ENCODE assay signal across 8 cellular contexts in the genomic region with DNA sequence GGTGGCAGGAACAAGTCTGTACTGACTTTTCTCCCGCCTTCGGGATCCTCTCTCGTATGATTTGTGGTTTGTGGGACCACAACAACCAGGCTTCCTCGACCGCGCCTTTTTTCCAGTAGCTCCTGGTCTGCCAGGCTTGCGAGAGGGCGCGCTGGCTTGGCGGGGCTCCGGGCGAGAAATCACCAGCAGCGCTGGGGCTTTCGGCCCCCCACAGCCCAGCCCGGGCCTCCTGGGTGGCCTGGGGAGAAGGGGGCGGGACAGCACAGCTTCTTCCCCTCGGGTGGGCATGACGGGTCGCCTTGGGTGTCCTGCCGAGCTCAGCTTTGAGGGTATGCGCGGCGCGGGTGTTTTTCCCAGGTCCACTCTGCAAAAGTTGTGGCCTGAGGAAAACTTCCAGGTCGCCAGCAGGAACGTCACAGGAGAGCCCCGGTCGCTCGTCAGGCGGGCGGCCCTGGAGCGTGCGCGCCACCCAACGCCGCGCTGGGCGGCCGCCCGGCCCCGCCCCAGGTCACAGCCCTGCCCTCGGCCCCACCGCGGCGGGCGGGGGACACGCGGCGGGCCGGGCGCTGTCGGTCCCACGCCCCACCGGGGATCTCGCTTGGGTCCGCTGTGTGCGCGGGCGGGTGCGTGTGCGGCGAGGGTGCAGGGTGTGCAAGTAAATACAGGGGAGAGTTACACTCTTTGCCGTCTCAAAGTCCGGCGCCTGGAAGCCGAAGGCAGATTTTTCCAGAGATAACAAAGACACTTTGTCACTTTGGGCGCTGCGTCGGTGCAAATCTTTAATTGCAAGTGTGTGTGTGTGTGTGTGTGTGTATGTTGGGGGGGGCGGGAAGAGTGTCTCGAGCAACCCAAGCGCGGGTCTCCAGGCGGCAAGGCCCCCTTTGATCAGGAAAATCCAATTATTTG. TPM values are rescaled to one million over a fixed set of nuclear protein-coding genes. Genes with fewer than 3 reads are reported as not detected.
DNase-seq lines count a peak whose midpoint lies in the region; ATAC-seq and TF ChIP-seq lines count a peak whose summit lies in the region.

No MANE protein-coding gene starts in this region.

- H3K9me3 Mint-ChIP-seq in activated T-helper 17 cell treated with anti-CD3 and anti-CD28 coated beads, Interleukin-2, amount 50 U/mL, for 72 hours = no peaks in the 10 kb centered on the region

- peak overlapping the region; percentile 80 for H3K4me3 Mint-ChIP-seq in activated T-helper 17 cell treated with anti-CD3 and anti-CD28 coated beads, Interleukin-2, amount 50 U/mL, for 72 hours

- H3K4me1 Mint-ChIP-seq in activated T-helper 17 cell treated with anti-CD3 and anti-CD28 coated beads, Interleukin-2, amount 50 U/mL, for 72 hours = peaks cover 18% of the 10 kb centered on the region

- peaks cover 53% of the 10 kb centered on the region for H3K4me1 ChIP-seq in left ventricle myocardium inferior
- peaks cover 0 to 55% (median 48%) of the 10 kb centered on the region in 4 donors for H3K4me1 ChIP-seq in sigmoid colon

- H3K4me3 ChIP-seq in left ventricle myocardium inferior (peak overlapping the region; percentile 70), sigmoid colon (peak overlapping the region; percentile 27 to 58 (median 50))

- peaks cover 20% of the 10 kb centered on the region for H3K36me3 Mint-ChIP-seq in activated T-helper 17 cell treated with anti-CD3 and anti-CD28 coated beads, Interleukin-2, amount 50 U/mL, for 72 hours (ENCODE audit: low read depth)

- no peak for TF ChIP-seq EP300 in sigmoid colon (IDR thresholded peaks at IDR 0.05)

- no peaks in the 10 kb centered on the region for H3K9me3 ChIP-seq in left ventricle myocardium inferior (replicated peaks)
- H3K9me3 ChIP-seq in sigmoid colon = no peaks in the 10 kb centered on the region

- in situ Hi-C loops in Caki2 (cut with HindIII; ENCODE audit: low pct_unique_long_range_greater_than_20kb, low sequenced_read_pairs) = no loop called here

- peak; percentile 58 for ATAC-seq in activated T-helper 17 cell treated with anti-CD3 and anti-CD28 coated beads, Interleukin-2, amount 50 U/mL, for 72 hours (replicated peaks)

- 1% methylated on average over 74 of the region's 74 CpGs for WGBS in sigmoid colon, 2 donors

- TF ChIP-seq CTCF in left ventricle myocardium inferior (IDR thresholded peaks at IDR 0.05; ENCODE audit: borderline replicate concordance) = no peak
- TF ChIP-seq CTCF in sigmoid colon (IDR thresholded peaks at IDR 0.05) = no peak

- H3K36me3 ChIP-seq in left ventricle myocardium inferior (no peaks in the 10 kb centered on the region), sigmoid colon (no peaks in the 10 kb centered on the region)

- H3K27me3 ChIP-seq in left ventricle myocardium inferior (ENCODE audit: low read depth) (peaks cover 100% of the 10 kb centered on the region), sigmoid colon (peaks cover 47 to 88% (median 74%) of the 10 kb centered on the region in 3 donors)

- H3K27me3 Mint-ChIP-seq in activated T-helper 17 cell treated with anti-CD3 and anti-CD28 coated beads, Interleukin-2, amount 50 U/mL, for 72 hours = peaks cover 63% of the 10 kb centered on the region

- intact Hi-C loops in left ventricle myocardium inferior (cut with micrococcal nuclease) = no loop called here
- intact Hi-C loops in sigmoid colon (cut with DNase I) = loop anchor here (5.0 kb wide), 3 partner anchors 98 to 212 kb away; no protein-coding TSS in a partner anchor

- H3K27ac ChIP-seq in left ventricle myocardium inferior (replicated peaks) = no peak overlapping the region
- peak overlapping the region in 2 of 4 donors; percentile 18 to 28 for H3K27ac ChIP-seq in sigmoid colon

- DNase-seq in Caki2 (ENCODE audit: low read depth) (peak; percentile 54), HuH-7.5 (ENCODE audit: low spot score) (peak; percentile 97), left ventricle myocardium inferior (peak; percentile 17), sigmoid colon (peak; percentile 81), SKM-1 treated with dmso at 0.1 percent for 144 hours (lab: John Stamatoyannopoulos, UW; ENCODE audit: unreplicated experiment) (no peak), T-helper 9 cell (no peak)
- DNase-seq in activated CD4-positive, CD25-positive, alpha-beta regulatory T cell (lab: John Stamatoyannopoulos, UW) = no peak

- no peak overlapping the region for H3K27ac Mint-ChIP-seq in activated T-helper 17 cell treated with anti-CD3 and anti-CD28 coated beads, Interleukin-2, amount 50 U/mL, for 72 hours

- no peak for TF ChIP-seq POLR2A in sigmoid colon (IDR thresholded peaks at IDR 0.05)

RNA-seq across cellular contexts. Expression of a gene that starts 0.7 kb away (rescaled TPM):
- 0.26 and 1.8 TPM in 2 replicates for total RNA-seq in Caki2 (2014; rRNA removed; shearing (Covaris generic); ENCODE audit: low replicate concordance)
- under 1 TPM in 1 of 2 donors, not detected in 1; 0.19 TPM for total RNA-seq in activated T-helper 17 cell treated with anti-CD3 and anti-CD28 coated beads, Interleukin-2, amount 50 U/mL, for 72 hours
- total RNA-seq in left ventricle myocardium inferior (0.44 TPM), sigmoid colon (1 to 10 TPM in 3 of 4 donors, under 1 TPM in 1; 0.81 to 4.6 (median 2.0) TPM)
- polyA plus RNA-seq in sigmoid colon = 1 to 10 TPM in 1 of 3 donors, under 1 TPM in 2; 0.69 to 1.2 (median 0.82) TPM

RNA-seq across cellular contexts. Expression of a gene that starts 55.8 kb away (rescaled TPM):
- total RNA-seq in Caki2 (2014; rRNA removed; shearing (Covaris generic); ENCODE audit: low replicate concordance) = not detected in 2 replicates
- not detected for total RNA-seq in activated T-helper 17 cell treated with anti-CD3 and anti-CD28 coated beads, Interleukin-2, amount 50 U/mL, for 72 hours
- total RNA-seq in left ventricle myocardium inferior = 0.82 TPM
- not detected for total RNA-seq in sigmoid colon
- not detected for polyA plus RNA-seq in sigmoid colon

Comparison
In these comparisons a context has a peak if more than half of its experiments do, and no peak if none do; other contexts are left out.
1. DNase-seq: peak in Caki2 (single experiment), HuH-7.5 (single experiment), left ventricle myocardium inferior (single experiment) and sigmoid colon (single experiment); none in SKM-1 treated with dmso at 0.1 percent for 144 hours (single experiment), T-helper 9 cell (single experiment) and activated CD4-positive, CD25-positive, alpha-beta regulatory T cell (0 of 4).